In genomic region chr17:39400547-39401411, GRCh38 we compare ENCODE assay signal across 8 cellular contexts. TPM values are rescaled to one million over a fixed set of nuclear protein-coding genes. Genes with fewer than 3 reads are reported as not detected.
A peak's percentile ranks its signal among the peaks of the same experiment; 100 is the strongest.
DNase-seq lines count a peak whose midpoint lies in the region; ATAC-seq and TF ChIP-seq lines count a peak whose summit lies in the region.

No MANE protein-coding gene starts in this region.

- H3K27me3 ChIP-seq in right cardiac atrium (ENCODE audit: control insufficient read depth, insufficient read depth) (no peaks in the 10 kb centered on the region), psoas muscle (ENCODE audit: insufficient read depth in 3 of 3, low read length in 2 of 3) (no peaks in the 10 kb centered on the region)

- H3K27ac ChIP-seq in right cardiac atrium (ENCODE audit: low read length) (peak overlapping the region; percentile 76), psoas muscle (peak overlapping the region; percentile 84)

- H3K27ac Mint-ChIP-seq in activated CD8-positive, alpha-beta memory T cell treated with anti-CD3 and anti-CD28 coated beads, Interleukin-2, amount 10 ng/mL, durations not matched to agents 7 days and 5 days = peak overlapping the region; percentile 79
- peak overlapping the region; percentile 93 to 94 (median 93) for H3K27ac Mint-ChIP-seq in IgD-negative memory B cell
- peak overlapping the region; percentile 94 for H3K27ac Mint-ChIP-seq in activated naive CD8-positive, alpha-beta T cell

- peaks cover 3% of the 10 kb centered on the region for H3K36me3 Mint-ChIP-seq in activated CD8-positive, alpha-beta memory T cell treated with anti-CD3 and anti-CD28 coated beads, Interleukin-2, amount 10 ng/mL, durations not matched to agents 7 days and 5 days
- H3K36me3 Mint-ChIP-seq in IgD-negative memory B cell = no peaks in the 10 kb centered on the region
- H3K36me3 Mint-ChIP-seq in activated naive CD8-positive, alpha-beta T cell = no peaks in the 10 kb centered on the region

- ATAC-seq in activated CD8-positive, alpha-beta memory T cell treated with anti-CD3 and anti-CD28 coated beads, Interleukin-2, amount 10 ng/mL, durations not matched to agents 7 days and 5 days = peak; percentile 8
- ATAC-seq in right cardiac atrium (peak; percentile 3 to 13), psoas muscle (peak in 3 of 4 donors; percentile 3 to 40 (median 17)), HG02763 (IDR thresholded peaks at IDR 0.05; ENCODE audit: unreplicated experiment) (no peak), HG03196 (IDR thresholded peaks at IDR 0.05; ENCODE audit: unreplicated experiment) (no peak)

- peak; percentile 41 for DNase-seq in activated CD8-positive, alpha-beta memory T cell treated with anti-CD3 and anti-CD28 coated beads, Interleukin-2, amount 10 ng/mL, durations not matched to agents 7 days and 5 days
- DNase-seq in activated CD8-positive, alpha-beta memory T cell treated with anti-CD3 and anti-CD28 coated beads, Interleukin-2, amount 50 U/mL, for 48 hours = no peak
- peak in 1 of 3 donors; percentile 76 for DNase-seq in right cardiac atrium
- DNase-seq in psoas muscle = peak in 1 of 2 donors; percentile 70

- no peaks in the 10 kb centered on the region for H3K4me1 ChIP-seq in right cardiac atrium (ENCODE audit: control insufficient read depth, insufficient read depth, low read length)
- H3K4me1 ChIP-seq in psoas muscle = peaks cover 24% of the 10 kb centered on the region

- H3K27me3 Mint-ChIP-seq in activated CD8-positive, alpha-beta memory T cell treated with anti-CD3 and anti-CD28 coated beads, Interleukin-2, amount 10 ng/mL, durations not matched to agents 7 days and 5 days = no peaks in the 10 kb centered on the region
- no peaks in the 10 kb centered on the region for H3K27me3 Mint-ChIP-seq in IgD-negative memory B cell
- H3K27me3 Mint-ChIP-seq in activated naive CD8-positive, alpha-beta T cell = no peaks in the 10 kb centered on the region

- intact Hi-C loops in right cardiac atrium (cut with DNase I) (loop anchor here in 1 of 4 donors (2.0 kb wide), 1 partner anchor 50 kb away; the partner anchor contains the start of gene MED1), psoas muscle (cut with DNase I) (loop anchor here (5.0 to 10.0 kb wide), 2 partner anchors 62 to 126 kb away; partner anchors contain the start of gene CDK12 (in 1 of the 2))

- peak overlapping the region; percentile 96 for H3K4me3 Mint-ChIP-seq in activated CD8-positive, alpha-beta memory T cell treated with anti-CD3 and anti-CD28 coated beads, Interleukin-2, amount 10 ng/mL, durations not matched to agents 7 days and 5 days
- H3K4me3 Mint-ChIP-seq in IgD-negative memory B cell = peak overlapping the region; percentile 94 to 99 (median 97)
- peak overlapping the region; percentile 96 for H3K4me3 Mint-ChIP-seq in activated naive CD8-positive, alpha-beta T cell

- H3K4me3 ChIP-seq in right cardiac atrium (ENCODE audit: low read length) (peak overlapping the region; percentile 90), psoas muscle (peak overlapping the region; percentile 81)

- H3K9me3 ChIP-seq in right cardiac atrium (ENCODE audit: control insufficient read depth, low read length) (no peaks in the 10 kb centered on the region), psoas muscle (no peaks in the 10 kb centered on the region)

- TF ChIP-seq CTCF in psoas muscle (IDR thresholded peaks at IDR 0.05) = no peak

- H3K4me1 Mint-ChIP-seq in activated CD8-positive, alpha-beta memory T cell treated with anti-CD3 and anti-CD28 coated beads, Interleukin-2, amount 10 ng/mL, durations not matched to agents 7 days and 5 days = peaks cover 40% of the 10 kb centered on the region
- H3K4me1 Mint-ChIP-seq in IgD-negative memory B cell = peaks cover 15 to 26% (median 17%) of the 10 kb centered on the region in 3 donors
- H3K4me1 Mint-ChIP-seq in activated naive CD8-positive, alpha-beta T cell (ENCODE audit: low read depth) = peaks cover 59% of the 10 kb centered on the region

- H3K9me3 Mint-ChIP-seq in activated CD8-positive, alpha-beta memory T cell treated with anti-CD3 and anti-CD28 coated beads, Interleukin-2, amount 10 ng/mL, durations not matched to agents 7 days and 5 days (ENCODE audit: low read depth) = no peaks in the 10 kb centered on the region
- H3K9me3 Mint-ChIP-seq in IgD-negative memory B cell = no peaks in the 10 kb centered on the region
- H3K9me3 Mint-ChIP-seq in activated naive CD8-positive, alpha-beta T cell (ENCODE audit: low read depth) = no peaks in the 10 kb centered on the region

- H3K36me3 ChIP-seq in psoas muscle (ENCODE audit: insufficient read depth in 1 of 2, low read depth in 1 of 2) = peaks cover 0 to 9% of the 10 kb centered on the region in 2 donors

- CTCF ChIA-PET in activated CD8-positive, alpha-beta memory T cell treated with anti-CD3 and anti-CD28 coated beads, Interleukin-2, amount 10 ng/mL, durations not matched to agents 7 days and 5 days (lab: Charles Lee) = interaction anchor here (0.7 to 1.4 kb wide), 3 partner anchors 8 to 157 kb away, joined by 3 to 4 read pairs (median 3); no protein-coding TSS in a partner anchor

- WGBS in right cardiac atrium = under 1% methylated on average over 46 of the region's 46 CpGs
- 1 to 2% (median 2%) methylated on average over 25 to 46 of the region's 46 CpGs for WGBS in psoas muscle, 3 donors

RNA-seq across cellular contexts. Expression of gene FBXL20, which starts 0.6 kb away (rescaled TPM):
- total RNA-seq in activated CD8-positive, alpha-beta memory T cell treated with anti-CD3 and anti-CD28 coated beads, Interleukin-2, amount 10 ng/mL, durations not matched to agents 7 days and 5 days = 10 to 100 TPM; 12.9 to 14.1 TPM
- polyA plus RNA-seq in IgD-negative memory B cell (5.0 TPM), right cardiac atrium (4.0 TPM), psoas muscle (1 to 10 TPM in 2 of 3 donors, under 1 TPM in 1; 0.89 to 3.7 (median 3.0) TPM)
- total RNA-seq in right cardiac atrium (10 to 100 TPM in 2 of 4 donors, 1 to 10 TPM in 2; 8.6 to 12.4 (median 10.7) TPM), psoas muscle (1 to 10 TPM; 8.0 to 8.7 (median 8.2) TPM)

RNA-seq across cellular contexts. Expression of gene MED1, which starts 50.3 kb away (rescaled TPM):
- 10 to 100 TPM; 53.2 to 73.0 TPM for total RNA-seq in activated CD8-positive, alpha-beta memory T cell treated with anti-CD3 and anti-CD28 coated beads, Interleukin-2, amount 10 ng/mL, durations not matched to agents 7 days and 5 days
- polyA plus RNA-seq in IgD-negative memory B cell (20.8 TPM), right cardiac atrium (8.9 TPM), psoas muscle (10 to 100 TPM in 2 of 3 donors, 1 to 10 TPM in 1; 6.2 to 19.2 (median 12.0) TPM)
- total RNA-seq in right cardiac atrium (10 to 100 TPM; 21.4 to 25.8 (median 23.5) TPM), psoas muscle (10 to 100 TPM; 18.2 to 28.5 (median 25.9) TPM)

Comparison
In these comparisons a context has a peak if more than half of its experiments do, and no peak if none do; other contexts are left out.
1. ATAC-seq: peak in activated CD8-positive, alpha-beta memory T cell treated with anti-CD3 and anti-CD28 coated beads, Interleukin-2, amount 10 ng/mL, durations not matched to agents 7 days and 5 days (single experiment), right cardiac atrium (2 of 2) and psoas muscle (3 of 4); none in HG02763 (single experiment) and HG03196 (single experiment).
2. Peak in every context shown above with its lines, with median percentiles within 50 percentile points of each other: H3K27ac Mint-ChIP-seq and H3K4me3 Mint-ChIP-seq.